2 cellular contexts compared by ENCODE assay signal in genomic region chr4:121817006-121817405, GRCh38.
TF ChIP-seq lines count a peak whose summit lies in the region.

No MANE protein-coding gene starts in this region.

TF ChIP-seq in SK-N-SH, 30 proteins besides CTCF, POLR2A, EP300 and RAD21 (continued from another document):
- TF ChIP-seq, protein P1, sequence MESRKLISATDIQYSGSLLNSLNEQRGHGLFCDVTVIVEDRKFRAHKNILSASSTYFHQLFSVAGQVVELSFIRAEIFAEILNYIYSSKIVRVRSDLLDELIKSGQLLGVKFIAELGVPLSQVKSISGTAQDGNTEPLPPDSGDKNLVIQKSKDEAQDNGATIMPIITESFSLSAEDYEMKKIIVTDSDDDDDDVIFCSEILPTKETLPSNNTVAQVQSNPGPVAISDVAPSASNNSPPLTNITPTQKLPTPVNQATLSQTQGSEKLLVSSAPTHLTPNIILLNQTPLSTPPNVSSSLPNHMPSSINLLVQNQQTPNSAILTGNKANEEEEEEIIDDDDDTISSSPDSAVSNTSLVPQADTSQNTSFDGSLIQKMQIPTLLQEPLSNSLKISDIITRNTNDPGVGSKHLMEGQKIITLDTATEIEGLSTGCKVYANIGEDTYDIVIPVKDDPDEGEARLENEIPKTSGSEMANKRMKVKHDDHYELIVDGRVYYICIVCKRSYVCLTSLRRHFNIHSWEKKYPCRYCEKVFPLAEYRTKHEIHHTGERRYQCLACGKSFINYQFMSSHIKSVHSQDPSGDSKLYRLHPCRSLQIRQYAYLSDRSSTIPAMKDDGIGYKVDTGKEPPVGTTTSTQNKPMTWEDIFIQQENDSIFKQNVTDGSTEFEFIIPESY (IDR thresholded peaks at IDR 0.05; ENCODE audit: borderline replicate concordance, low read depth): no peak
- no peak for TF ChIP-seq NRF1 (IDR thresholded peaks at IDR 0.05; ENCODE audit: low read depth, low read length)
- no peak for TF ChIP-seq SIN3A (IDR thresholded peaks at IDR 0.05; ENCODE audit: borderline replicate concordance, low read depth, low read length)

TF ChIP-seq in SK-N-SH treated with all-trans-retinoic acid at 6 μM for 48 hours, 23 proteins besides CTCF, POLR2A, EP300 and RAD21 (continued from another document):
- TF ChIP-seq OSR1 (CRISPR knock-in tag; IDR thresholded peaks at IDR 0.05) (no peak), ZNF8 (CRISPR knock-in tag; IDR thresholded peaks at IDR 0.05) (no peak)
